1 cellular context compared by ENCODE assay signal in genomic region chr19:57615346-57615745, GRCh38.
TF ChIP-seq lines count a peak whose summit lies in the region.

No MANE protein-coding gene starts in this region.

TF ChIP-seq in GM23338, 12 proteins besides CTCF, POLR2A, EP300 and RAD21 (continued from another document):
- TF ChIP-seq, protein P1, sequence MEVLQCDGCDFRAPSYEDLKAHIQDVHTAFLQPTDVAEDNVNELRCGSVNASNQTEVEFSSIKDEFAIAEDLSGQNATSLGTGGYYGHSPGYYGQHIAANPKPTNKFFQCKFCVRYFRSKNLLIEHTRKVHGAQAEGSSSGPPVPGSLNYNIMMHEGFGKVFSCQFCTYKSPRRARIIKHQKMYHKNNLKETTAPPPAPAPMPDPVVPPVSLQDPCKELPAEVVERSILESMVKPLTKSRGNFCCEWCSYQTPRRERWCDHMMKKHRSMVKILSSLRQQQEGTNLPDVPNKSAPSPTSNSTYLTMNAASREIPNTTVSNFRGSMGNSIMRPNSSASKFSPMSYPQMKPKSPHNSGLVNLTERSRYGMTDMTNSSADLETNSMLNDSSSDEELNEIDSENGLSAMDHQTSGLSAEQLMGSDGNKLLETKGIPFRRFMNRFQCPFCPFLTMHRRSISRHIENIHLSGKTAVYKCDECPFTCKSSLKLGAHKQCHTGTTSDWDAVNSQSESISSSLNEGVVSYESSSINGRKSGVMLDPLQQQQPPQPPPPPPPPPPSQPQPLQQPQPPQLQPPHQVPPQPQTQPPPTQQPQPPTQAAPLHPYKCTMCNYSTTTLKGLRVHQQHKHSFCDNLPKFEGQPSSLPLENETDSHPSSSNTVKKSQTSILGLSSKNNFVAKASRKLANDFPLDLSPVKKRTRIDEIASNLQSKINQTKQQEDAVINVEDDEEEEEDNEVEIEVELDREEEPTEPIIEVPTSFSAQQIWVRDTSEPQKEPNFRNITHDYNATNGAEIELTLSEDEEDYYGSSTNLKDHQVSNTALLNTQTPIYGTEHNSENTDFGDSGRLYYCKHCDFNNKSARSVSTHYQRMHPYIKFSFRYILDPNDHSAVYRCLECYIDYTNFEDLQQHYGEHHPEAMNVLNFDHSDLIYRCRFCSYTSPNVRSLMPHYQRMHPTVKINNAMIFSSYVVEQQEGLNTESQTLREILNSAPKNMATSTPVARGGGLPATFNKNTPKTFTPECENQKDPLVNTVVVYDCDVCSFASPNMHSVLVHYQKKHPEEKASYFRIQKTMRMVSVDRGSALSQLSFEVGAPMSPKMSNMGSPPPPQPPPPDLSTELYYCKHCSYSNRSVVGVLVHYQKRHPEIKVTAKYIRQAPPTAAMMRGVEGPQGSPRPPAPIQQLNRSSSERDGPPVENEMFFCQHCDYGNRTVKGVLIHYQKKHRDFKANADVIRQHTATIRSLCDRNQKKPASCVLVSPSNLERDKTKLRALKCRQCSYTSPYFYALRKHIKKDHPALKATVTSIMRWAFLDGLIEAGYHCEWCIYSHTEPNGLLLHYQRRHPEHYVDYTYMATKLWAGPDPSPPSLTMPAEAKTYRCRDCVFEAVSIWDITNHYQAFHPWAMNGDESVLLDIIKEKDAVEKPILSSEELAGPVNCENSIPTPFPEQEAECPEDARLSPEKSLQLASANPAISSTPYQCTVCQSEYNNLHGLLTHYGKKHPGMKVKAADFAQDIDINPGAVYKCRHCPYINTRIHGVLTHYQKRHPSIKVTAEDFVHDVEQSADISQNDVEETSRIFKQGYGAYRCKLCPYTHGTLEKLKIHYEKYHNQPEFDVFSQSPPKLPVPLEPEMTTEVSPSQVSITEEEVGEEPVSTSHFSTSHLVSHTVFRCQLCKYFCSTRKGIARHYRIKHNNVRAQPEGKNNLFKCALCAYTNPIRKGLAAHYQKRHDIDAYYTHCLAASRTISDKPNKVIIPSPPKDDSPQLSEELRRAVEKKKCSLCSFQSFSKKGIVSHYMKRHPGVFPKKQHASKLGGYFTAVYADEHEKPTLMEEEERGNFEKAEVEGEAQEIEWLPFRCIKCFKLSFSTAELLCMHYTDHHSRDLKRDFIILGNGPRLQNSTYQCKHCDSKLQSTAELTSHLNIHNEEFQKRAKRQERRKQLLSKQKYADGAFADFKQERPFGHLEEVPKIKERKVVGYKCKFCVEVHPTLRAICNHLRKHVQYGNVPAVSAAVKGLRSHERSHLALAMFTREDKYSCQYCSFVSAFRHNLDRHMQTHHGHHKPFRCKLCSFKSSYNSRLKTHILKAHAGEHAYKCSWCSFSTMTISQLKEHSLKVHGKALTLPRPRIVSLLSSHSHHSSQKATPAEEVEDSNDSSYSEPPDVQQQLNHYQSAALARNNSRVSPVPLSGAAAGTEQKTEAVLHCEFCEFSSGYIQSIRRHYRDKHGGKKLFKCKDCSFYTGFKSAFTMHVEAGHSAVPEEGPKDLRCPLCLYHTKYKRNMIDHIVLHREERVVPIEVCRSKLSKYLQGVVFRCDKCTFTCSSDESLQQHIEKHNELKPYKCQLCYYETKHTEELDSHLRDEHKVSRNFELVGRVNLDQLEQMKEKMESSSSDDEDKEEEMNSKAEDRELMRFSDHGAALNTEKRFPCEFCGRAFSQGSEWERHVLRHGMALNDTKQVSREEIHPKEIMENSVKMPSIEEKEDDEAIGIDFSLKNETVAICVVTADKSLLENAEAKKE (CRISPR knock-in tag; IDR thresholded peaks at IDR 0.05) = no peak
- TF ChIP-seq ETS1 (IDR thresholded peaks at IDR 0.05) = no peak
- no peak for TF ChIP-seq JUNB (IDR thresholded peaks at IDR 0.05; ENCODE audit: unreplicated experiment)
- no peak for TF ChIP-seq REST (IDR thresholded peaks at IDR 0.05; ENCODE audit: unreplicated experiment)
- TF ChIP-seq EZH2phosphoT487 (IDR thresholded peaks at IDR 0.05; ENCODE audit: unreplicated experiment) = no peak
